Comparison of ENCODE assay signal across 15 cellular contexts in the genomic region with DNA sequence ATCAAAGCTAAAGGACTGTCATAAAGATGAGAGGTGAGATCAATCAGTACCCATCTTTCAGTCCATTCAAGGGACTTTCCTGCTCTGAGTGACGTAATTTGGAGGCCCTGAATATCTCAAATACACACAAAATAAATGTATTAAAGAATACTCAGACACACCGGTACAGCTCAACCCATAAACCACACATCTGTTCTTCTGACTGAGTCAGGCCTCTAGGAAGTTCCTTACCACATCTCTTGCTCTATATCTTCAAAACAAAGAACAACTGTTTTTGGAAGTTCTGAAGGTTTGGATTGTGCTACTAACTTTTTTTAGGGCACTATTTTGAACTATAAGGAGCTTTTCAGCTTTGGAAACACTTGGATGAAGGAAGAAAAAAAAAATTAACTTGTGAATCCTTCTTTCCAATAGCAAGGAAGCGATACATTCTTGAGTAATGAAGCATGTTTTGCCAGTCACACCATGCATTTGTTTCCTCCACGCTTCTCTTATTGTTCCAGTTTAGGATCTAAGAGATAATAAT.
A peak's percentile ranks its signal among the peaks of the same experiment; 100 is the strongest.
DNase-seq lines count a peak whose midpoint lies in the region; ATAC-seq, FAIRE-seq and TF ChIP-seq lines count a peak whose summit lies in the region.
"Had no signal": no experiment of that assay in that cellular context is flagged by ENCODE, and none has a peak within 500 bp of the region (broad histone marks: within the 10 kb centered on the region; RNA-seq: fewer than 3 reads in every experiment).

No MANE protein-coding gene starts in this region.

- DNase-seq in ELR (ENCODE audit: low read depth): peak; percentile 89
- DNase-seq in PC-3: peak; percentile 8
- peak; percentile 90 for DNase-seq in endothelial cell of umbilical vein (ENCODE audit: low read depth, low spot score)
- DNase-seq in non-pigmented ciliary epithelial cell (ENCODE audit: low read depth): peak; percentile 76
- DNase-seq in stimulated activated CD8-positive, alpha-beta memory T cell treated with anti-CD3 and anti-CD28 coated beads, Interleukin-4, amount 100 ng/mL, for 48 hours: no peak
- DNase-seq in frontal cortex (ENCODE audit: low spot score in 2 of 2): no peak
- no peak for DNase-seq in kidney
- DNase-seq in ureter (ENCODE audit: low spot score): no peak
- DNase-seq: H9; NCI-H1105; NCI-H510A treated with DMSO at 0.1 percent for 48 hours; stimulated activated CD4-positive, alpha-beta T cell treated with anti-CD3 and anti-CD28 coated beads, Interleukin-2, amount 100 ng/mL, for 48 hours had no signal

- no peaks in the 10 kb centered on the region for H3F3A ChIP-seq in PC-3 (ENCODE audit: low read length, unreplicated experiment)

- intact Hi-C loops in PC-3 (cut with micrococcal nuclease) (no loop called here), endothelial cell of umbilical vein (cut with micrococcal nuclease) (loop anchor here (1.0 to 5.0 kb wide), 3 partner anchors 193 to 993 kb away; no protein-coding TSS in a partner anchor), kidney (cut with DNase I) (no loop called here)

- CTCF ChIA-PET in PC-3 (lab: Charles Lee): no interaction called here
- CTCF ChIA-PET in endothelial cell of umbilical vein (lab: Charles Lee): interaction anchor here (1.0 to 3.1 kb wide), 2 partner anchors 14 to 997 kb away, joined by 4 to 12 read pairs; a partner anchor contains a TSS

- POLR2A ChIA-PET in PC-3 (lab: Charles Lee; ENCODE audit: unreplicated experiment) (interaction anchor here (0.7 kb wide), 1 partner anchor 1832 kb away, joined by 4 read pairs; no protein-coding TSS in a partner anchor), endothelial cell of umbilical vein (lab: Charles Lee) (no interaction called here)

- H3K9me2 ChIP-seq in PC-3 (replicated peaks; ENCODE audit: low read length): no peaks in the 10 kb centered on the region

- TF ChIP-seq CTCF in PC-3 (conservative IDR thresholded peaks at IDR 0.05; ENCODE audit: low read depth, low read length): no peak
- no peak for TF ChIP-seq CTCF in endothelial cell of umbilical vein (IDR thresholded peaks at IDR 0.05; ENCODE audit: extremely low read depth in 1 of 2, insufficient read depth in 1 of 2, low read depth in 1 of 2, low read length in 2 of 2)
- no peak for TF ChIP-seq CTCF in kidney (IDR thresholded peaks at IDR 0.05; ENCODE audit: borderline replicate concordance, extremely low read depth, insufficient read depth)

- H3K79me2 ChIP-seq in PC-3 (ENCODE audit: low read length): no peaks in the 10 kb centered on the region
- H3K79me2 ChIP-seq in endothelial cell of umbilical vein (ENCODE audit: control insufficient read depth, insufficient read depth, low read length): no peaks in the 10 kb centered on the region

- H4K20me1 ChIP-seq in PC-3 (ENCODE audit: low read length) (no peaks in the 10 kb centered on the region), endothelial cell of umbilical vein (replicated peaks; ENCODE audit: control insufficient read depth, extremely low read depth, insufficient read depth, low read length) (no peaks in the 10 kb centered on the region)

- H3K9me3 ChIP-seq in PC-3 (ENCODE audit: low read length) (no peaks in the 10 kb centered on the region), endothelial cell of umbilical vein (replicated peaks; ENCODE audit: control insufficient read depth, insufficient read depth, low read length) (no peaks in the 10 kb centered on the region), kidney (ENCODE audit: control insufficient read depth in 1 of 2, low read length in 2 of 2) (no peaks in the 10 kb centered on the region)
- H3K9me3 ChIP-seq: esophagus muscularis mucosa, prostate gland had no signal

- TF ChIP-seq POLR2A in endothelial cell of umbilical vein (IDR thresholded peaks at IDR 0.05; ENCODE audit: low read depth, low read length): peak; percentile 44

- H3K27ac ChIP-seq in PC-3 (ENCODE audit: low read length): no peak overlapping the region
- peak overlapping the region; percentile 95 for H3K27ac ChIP-seq in endothelial cell of umbilical vein (ENCODE audit: insufficient read depth, low read depth, low read length)
- H3K27ac ChIP-seq in kidney (ENCODE audit: low read depth in 2 of 2, low read length in 2 of 2): no peak overlapping the region
- H3K27ac ChIP-seq: esophagus muscularis mucosa, prostate gland had no signal

- no peak for ATAC-seq in PC-3
- ATAC-seq: stimulated activated memory B cell treated with anti-CD40 and anti-IgM and Interleukin-4, amounts not matched to agents 10 μg/mL and 1 μg/mL and 100 μg/mL, for 72 hours had no signal

- H3K4me3 ChIP-seq in PC-3 (ENCODE audit: low read length) (no peak overlapping the region), endothelial cell of umbilical vein (replicated peaks in 1 of 3; ENCODE audit: insufficient read depth in 1 of 3, low read depth in 1 of 3, low read length in 3 of 3) (no peak overlapping the region), kidney (ENCODE audit: low read length in 2 of 2) (no peak overlapping the region)
- H3K4me3 ChIP-seq: esophagus muscularis mucosa, prostate gland had no signal

- BruUV-seq in PC-3 (replicated peaks; lab: Mats Ljungman, UMichigan) (no TSS peak), endothelial cell of umbilical vein (replicated peaks; lab: Mats Ljungman, UMichigan) (no TSS peak)

- no peaks in the 10 kb centered on the region for H3K36me3 ChIP-seq in PC-3 (ENCODE audit: low read depth, low read length)
- no peaks in the 10 kb centered on the region for H3K36me3 ChIP-seq in endothelial cell of umbilical vein (ENCODE audit: control insufficient read depth in 2 of 2, extremely low read depth in 1 of 2, insufficient read depth in 2 of 2, low read length in 2 of 2)
- H3K36me3 ChIP-seq in kidney (ENCODE audit: control insufficient read depth in 1 of 2, insufficient read depth in 2 of 2, low read length in 2 of 2): no peaks in the 10 kb centered on the region
- H3K36me3 ChIP-seq: esophagus muscularis mucosa, prostate gland had no signal

- H3K27me3 ChIP-seq in PC-3 (ENCODE audit: low read length) (0 out of 2 replicates have a peak, but pooled peaks cover 3% of the 10 kb centered on the region), endothelial cell of umbilical vein (ENCODE audit: control insufficient read depth in 2 of 2, insufficient read depth in 2 of 2, low read length in 2 of 2) (no peaks in the 10 kb centered on the region)
- H3K27me3 ChIP-seq: esophagus muscularis mucosa had no signal

- H3K4me1 ChIP-seq in PC-3 (ENCODE audit: insufficient read depth, low read length) (peaks cover 14% of the 10 kb centered on the region), endothelial cell of umbilical vein (ENCODE audit: control insufficient read depth, extremely low read depth, insufficient read depth, low read length) (peaks cover 42% of the 10 kb centered on the region), kidney (ENCODE audit: control insufficient read depth in 1 of 2, insufficient read depth in 1 of 2, low read depth in 1 of 2, low read length in 2 of 2) (no peaks in the 10 kb centered on the region)
- H3K4me1 ChIP-seq: esophagus muscularis mucosa, prostate gland had no signal

- H3K9me1 ChIP-seq in endothelial cell of umbilical vein (replicated peaks; ENCODE audit: control insufficient read depth, extremely low read depth, insufficient read depth, low read length): no peaks in the 10 kb centered on the region

- FAIRE-seq in endothelial cell of umbilical vein (lab: Jason Lieb, UNC): peak; percentile 74
- no peak for FAIRE-seq in frontal cortex (lab: Jason Lieb, UNC)
- no peak for FAIRE-seq in kidney (lab: Jason Lieb, UNC)

- H2AFZ ChIP-seq in PC-3 (ENCODE audit: low read length): no peak overlapping the region
- no peak overlapping the region for H2AFZ ChIP-seq in endothelial cell of umbilical vein (ENCODE audit: low read depth, low read length)

- H3K9ac ChIP-seq in PC-3 (ENCODE audit: low read length) (no peak overlapping the region), endothelial cell of umbilical vein (replicated peaks; ENCODE audit: extremely low read depth, insufficient read depth, low read length) (peak overlapping the region; percentile 70), kidney (ENCODE audit: low read length in 2 of 2) (no peak overlapping the region)

- dilution Hi-C loops in endothelial cell of umbilical vein (cut with MboI; ENCODE audit: extremely low pct_ligation_motif_present, low sequenced_read_pairs): no loop called here

- H3K4me2 ChIP-seq in PC-3 (ENCODE audit: low read length) (no peak overlapping the region), endothelial cell of umbilical vein (ENCODE audit: insufficient read depth, low read length) (peak overlapping the region; percentile 66)

TF ChIP-seq in endothelial cell of umbilical vein, 7 proteins besides CTCF, POLR2A, EP300 and RAD21:
- TF ChIP-seq POLR2AphosphoS5 (IDR thresholded peaks at IDR 0.05; ENCODE audit: insufficient read depth, low read depth, low read length) (peak; percentile 12), FOS (IDR thresholded peaks at IDR 0.05; ENCODE audit: borderline replicate concordance, insufficient read depth, low read length) (peak; percentile 53), GATA2 (IDR thresholded peaks at IDR 0.05; ENCODE audit: insufficient read depth, insufficient read length, low read depth, low read length) (peak; percentile 67), EZH2 (IDR thresholded peaks at IDR 0.05; ENCODE audit: borderline replicate concordance, low read depth, low read length, severe bottlenecking) (no peak), MYC (IDR thresholded peaks at IDR 0.05; ENCODE audit: low read depth, low read length) (no peak), JUN (IDR thresholded peaks at IDR 0.05; ENCODE audit: borderline replicate concordance, insufficient read depth, insufficient read length, low read depth) (peak; percentile 72)
- TF ChIP-seq, protein P1, sequence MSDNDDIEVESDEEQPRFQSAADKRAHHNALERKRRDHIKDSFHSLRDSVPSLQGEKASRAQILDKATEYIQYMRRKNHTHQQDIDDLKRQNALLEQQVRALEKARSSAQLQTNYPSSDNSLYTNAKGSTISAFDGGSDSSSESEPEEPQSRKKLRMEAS (IDR thresholded peaks at IDR 0.05; ENCODE audit: insufficient read depth, insufficient read length): no peak

Comparison
In these comparisons a context has a peak if more than half of its experiments do, and no peak if none do; other contexts are left out.
1. DNase-seq: peak in ELR (single experiment), PC-3 (single experiment), endothelial cell of umbilical vein (single experiment) and non-pigmented ciliary epithelial cell (single experiment); none in stimulated activated CD8-positive, alpha-beta memory T cell treated with anti-CD3 and anti-CD28 coated beads, Interleukin-4, amount 100 ng/mL, for 48 hours (single experiment), frontal cortex (0 of 2), kidney (single experiment) and ureter (single experiment).